In genomic region chr16:11497851-11498289, GRCh38 we compare ENCODE assay signal across 8 cellular contexts.
DNase-seq lines count a peak whose midpoint lies in the region; ATAC-seq and TF ChIP-seq lines count a peak whose summit lies in the region.

No MANE protein-coding gene starts in this region.

- no peaks in the 10 kb centered on the region for H3K27me3 Mint-ChIP-seq in progenitor cell of endocrine pancreas

- ATAC-seq in HG02970 (IDR thresholded peaks at IDR 0.05; ENCODE audit: low FRiP score, unreplicated experiment) (no peak), GM21423 (IDR thresholded peaks at IDR 0.05; ENCODE audit: unreplicated experiment) (no peak)

- peaks cover under 1% of the 10 kb centered on the region for H3K9me3 Mint-ChIP-seq in progenitor cell of endocrine pancreas (ENCODE audit: low read depth)

- DNase-seq in DMS79 treated with DMSO at 0.1 percent for 48 hours (lab: John Stamatoyannopoulos, UW): peak; percentile 76
- DNase-seq in NCI-H446 (lab: John Stamatoyannopoulos, UW): peak; percentile 14 to 26
- DNase-seq in epithelial cell of prostate (ENCODE audit: low read depth, low spot score): no peak
- DNase-seq in progenitor cell of endocrine pancreas (ENCODE audit: low spot score, unreplicated experiment): no peak
- no peak for DNase-seq in nucleus accumbens (lab: John Stamatoyannopoulos, UW)
- no peak for DNase-seq in 8988T

- H3K27ac ChIP-seq in epithelial cell of prostate: peak overlapping the region; percentile 96

- H3K4me3 Mint-ChIP-seq in progenitor cell of endocrine pancreas (ENCODE audit: low read depth): no peak overlapping the region

- H3K36me3 Mint-ChIP-seq in progenitor cell of endocrine pancreas (ENCODE audit: insufficient read depth): no peaks in the 10 kb centered on the region

- TF ChIP-seq CTCF in progenitor cell of endocrine pancreas (IDR thresholded peaks at IDR 0.05; ENCODE audit: unreplicated experiment): no peak

- peak overlapping the region; percentile 59 for H3K27ac Mint-ChIP-seq in progenitor cell of endocrine pancreas

- H3K4me1 Mint-ChIP-seq in progenitor cell of endocrine pancreas (ENCODE audit: low read depth): peaks cover 17% of the 10 kb centered on the region

Comparison
In these comparisons a context has a peak if more than half of its experiments do, and no peak if none do; other contexts are left out.
1. DNase-seq: peak in DMS79 treated with DMSO at 0.1 percent for 48 hours (single experiment) and NCI-H446 (2 of 2); none in epithelial cell of prostate (single experiment), progenitor cell of endocrine pancreas (single experiment), nucleus accumbens (0 of 56) and 8988T (single experiment).